Comparison of ENCODE assay signal across 8 cellular contexts in the genomic region with DNA sequence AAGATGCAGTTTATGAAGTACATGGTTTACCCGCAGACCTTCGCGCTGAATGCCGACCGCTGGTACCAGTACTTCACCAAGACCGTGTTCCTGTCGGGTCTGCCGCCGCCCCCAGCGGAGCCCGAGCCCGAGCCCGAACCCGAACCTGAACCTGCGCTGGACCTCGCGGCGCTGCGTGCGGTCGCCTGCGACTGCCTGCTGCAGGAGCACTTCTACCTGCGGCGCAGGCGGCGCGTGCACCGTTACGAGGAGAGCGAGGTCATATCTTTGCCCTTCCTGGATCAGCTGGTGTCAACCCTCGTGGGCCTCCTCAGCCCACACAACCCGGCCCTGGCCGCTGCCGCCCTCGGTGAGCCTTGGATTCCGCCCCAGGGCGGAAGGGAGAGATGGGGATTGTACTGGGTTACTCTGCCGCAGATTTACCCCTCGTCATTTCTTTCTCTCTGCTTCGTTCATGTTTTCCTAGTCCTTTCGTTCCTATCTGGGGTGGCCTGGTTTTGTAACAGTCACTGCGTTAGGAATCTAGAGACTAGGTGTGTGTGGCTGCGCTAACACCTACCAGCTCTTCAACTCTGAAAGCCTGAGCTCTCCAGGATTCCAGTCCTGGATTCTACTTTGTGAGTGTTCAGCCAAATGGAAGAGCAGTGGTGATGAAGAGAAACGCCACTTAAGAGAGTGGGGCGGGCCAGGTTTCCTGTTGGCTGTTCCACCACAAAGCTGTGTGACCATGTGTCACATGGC.
A peak's percentile ranks its signal among the peaks of the same experiment; 100 is the strongest.
DNase-seq lines count a peak whose midpoint lies in the region; ATAC-seq and TF ChIP-seq lines count a peak whose summit lies in the region.

No MANE protein-coding gene starts in this region.

- peak overlapping the region; percentile 82 for H3K27ac ChIP-seq in VCaP

- peaks cover 28% of the 10 kb centered on the region for H3K36me3 Mint-ChIP-seq in central memory CD8-positive, alpha-beta T cell (ENCODE audit: insufficient read depth)

- peaks cover 21% of the 10 kb centered on the region for H3K4me1 Mint-ChIP-seq in central memory CD8-positive, alpha-beta T cell

- H3K9me3 Mint-ChIP-seq in central memory CD8-positive, alpha-beta T cell = no peaks in the 10 kb centered on the region

- peak; percentile 40 for DNase-seq in NCI-H2029 (lab: John Stamatoyannopoulos, UW)
- DNase-seq in NCI-H2029 treated with DMSO at 0.1 percent for 48 hours (lab: John Stamatoyannopoulos, UW) = no peak
- DNase-seq in NCI-H1694 treated with DMSO at 0.1 percent for 48 hours (lab: John Stamatoyannopoulos, UW) = peak; percentile 38
- peak; percentile 10 to 28 for DNase-seq in central memory CD8-positive, alpha-beta T cell (ENCODE audit: low spot score in 2 of 2)
- peak; percentile 78 for DNase-seq in kidney tubule cell (ENCODE audit: low spot score)
- peak; percentile 22 to 34 for DNase-seq in stimulated activated CD4-positive, alpha-beta T cell treated with anti-CD3 and anti-CD28 coated beads, Interleukin-1b, Interleukin-23, amount 100 ng/mL, for 4 hours (ENCODE audit: low read depth in 2 of 2)

- no peak for TF ChIP-seq CTCF in VCaP (conservative IDR thresholded peaks at IDR 0.05)

- peak overlapping the region; percentile 86 for H3K27ac Mint-ChIP-seq in central memory CD8-positive, alpha-beta T cell (ENCODE audit: low read depth)

- peak; percentile 40 for ATAC-seq in HG02852 (IDR thresholded peaks at IDR 0.05; ENCODE audit: unreplicated experiment)
- ATAC-seq in central memory CD8-positive, alpha-beta T cell (replicated peaks; ENCODE audit: extremely low read depth, poor library complexity, severe bottlenecking) = peak; percentile 54

- peak overlapping the region; percentile 90 for H3K4me3 Mint-ChIP-seq in central memory CD8-positive, alpha-beta T cell

- no peaks in the 10 kb centered on the region for H3K27me3 Mint-ChIP-seq in central memory CD8-positive, alpha-beta T cell
